In the genomic region with DNA sequence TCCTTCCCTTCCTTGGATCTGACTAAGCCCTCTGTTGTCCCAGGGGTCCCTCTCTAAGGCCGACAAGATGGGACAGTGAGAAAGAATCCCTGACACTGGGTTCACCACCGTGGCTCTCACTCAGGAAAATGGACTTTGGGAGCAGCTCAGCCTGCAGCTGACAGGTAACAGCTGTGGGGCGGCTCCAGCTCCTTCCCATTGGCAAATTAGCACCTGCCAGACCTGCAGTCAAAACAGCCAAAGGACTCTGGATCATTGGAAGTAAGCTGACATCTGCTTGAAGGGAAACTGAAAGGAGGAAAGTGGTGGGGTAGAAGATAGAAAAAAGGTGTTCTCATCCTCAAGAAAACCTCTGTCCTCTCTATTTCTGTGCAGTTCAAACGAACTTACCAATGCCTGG, we compare ENCODE assay signal across 29 cellular contexts. TPM values are rescaled to one million over a fixed set of nuclear protein-coding genes. Genes with fewer than 3 reads are reported as not detected.
"Had no signal": no experiment of that assay in that cellular context is flagged by ENCODE, and none has a peak within 500 bp of the region (broad histone marks: within the 10 kb centered on the region; RNA-seq: fewer than 3 reads in every experiment).

No MANE protein-coding gene starts in this region.

- H3K27me3 Mint-ChIP-seq: activated CD4-positive, alpha-beta T cell treated with anti-CD3 and anti-CD28 coated beads for 36 hours; activated naive CD8-positive, alpha-beta T cell; naive B cell; stimulated activated memory B cell treated with anti-CD40 and anti-IgM and Interleukin-4, amounts not matched to agents 10 μg/mL and 1 μg/mL and 100 μg/mL, for 72 hours had no signal

- DNase-seq: activated CD4-positive, alpha-beta T cell treated with anti-CD3 and anti-CD28 coated beads for 36 hours; activated CD4-positive, alpha-beta T cell treated with anti-CD3 and anti-CD28 coated beads, Interleukin-2, amount 50 U/mL, for 4 hours; activated CD4-positive, CD25-positive, alpha-beta regulatory T cell; activated effector memory CD4-positive, alpha-beta T cell treated with Interleukin-2 at 50 U/mL for 16 hours; activated naive CD4-positive, alpha-beta T cell treated with Interleukin-2 at 50 U/mL for 16 hours; activated T-cell treated with anti-CD3 and anti-CD28 coated beads for 4 hours; anterior cingulate cortex; dermis blood vessel endothelial cell; effector CD4-positive, alpha-beta T cell; islet precursor cell; left ventricle myocardium superior; naive B cell; nephron progenitor cell; nucleus accumbens; psoas muscle; sigmoid colon; stimulated activated CD4-positive, alpha-beta T cell treated with anti-CD3 and anti-CD28 coated beads, Interleukin-1b, Interleukin-23, amount 100 ng/mL, for 48 hours; stimulated activated CD4-positive, alpha-beta T cell treated with anti-CD3 and anti-CD28 coated beads, Interleukin-4, amount 100 ng/mL, for 4 hours; stimulated activated CD8-positive, alpha-beta memory T cell treated with anti-CD3 and anti-CD28 coated beads, Interleukin-4, amount 100 ng/mL, for 48 hours; stomach; thyroid gland; upper lobe of right lung had no signal

- H3K36me3 ChIP-seq: sigmoid colon, stomach, thyroid gland, upper lobe of right lung had no signal

- H3K36me3 Mint-ChIP-seq: activated naive CD8-positive, alpha-beta T cell; naive B cell; stimulated activated memory B cell treated with anti-CD40 and anti-IgM and Interleukin-4, amounts not matched to agents 10 μg/mL and 1 μg/mL and 100 μg/mL, for 72 hours had no signal

- H3K27me3 ChIP-seq: sigmoid colon, stomach, thyroid gland, upper lobe of right lung had no signal

- H3K9me3 ChIP-seq: psoas muscle, sigmoid colon, stomach, thyroid gland, upper lobe of right lung had no signal

- H3K27ac ChIP-seq: parathyroid adenoma, psoas muscle, sigmoid colon, stomach, thyroid gland, upper lobe of right lung had no signal

- H3K9me3 Mint-ChIP-seq: naive B cell; nephron progenitor cell; stimulated activated memory B cell treated with anti-CD40 and anti-IgM and Interleukin-4, amounts not matched to agents 10 μg/mL and 1 μg/mL and 100 μg/mL, for 72 hours; T-helper 2 cell treated with Interferon-gamma antibody and Interleukin-4, amounts not matched to agents 5 μg/mL and 100 μg/mL, for 36 hours had no signal

- H3K4me1 Mint-ChIP-seq: activated CD4-positive, alpha-beta T cell treated with anti-CD3 and anti-CD28 coated beads for 36 hours; naive B cell; stimulated activated memory B cell treated with anti-CD40 and anti-IgM and Interleukin-4, amounts not matched to agents 10 μg/mL and 1 μg/mL and 100 μg/mL, for 72 hours had no signal

- H3K4me3 ChIP-seq: psoas muscle, sigmoid colon, smooth muscle cell, stomach, thyroid gland, upper lobe of right lung had no signal

- H3K4me3 Mint-ChIP-seq: activated CD4-positive, alpha-beta T cell treated with anti-CD3 and anti-CD28 coated beads for 36 hours; activated naive CD8-positive, alpha-beta T cell; nephron progenitor cell; stimulated activated memory B cell treated with anti-CD40 and anti-IgM and Interleukin-4, amounts not matched to agents 10 μg/mL and 1 μg/mL and 100 μg/mL, for 72 hours; T-helper 2 cell treated with Interferon-gamma antibody and Interleukin-4, amounts not matched to agents 5 μg/mL and 100 μg/mL, for 36 hours had no signal

- ATAC-seq: activated CD4-positive, alpha-beta T cell treated with anti-CD3 and anti-CD28 coated beads for 36 hours; left ventricle myocardium superior; psoas muscle; stimulated activated memory B cell treated with anti-CD40 and anti-IgM and Interleukin-4, amounts not matched to agents 10 μg/mL and 1 μg/mL and 100 μg/mL, for 72 hours; upper lobe of right lung had no signal

- H3K27ac Mint-ChIP-seq: activated CD4-positive, alpha-beta T cell treated with anti-CD3 and anti-CD28 coated beads for 36 hours; activated naive CD8-positive, alpha-beta T cell; nephron progenitor cell; stimulated activated memory B cell treated with anti-CD40 and anti-IgM and Interleukin-4, amounts not matched to agents 10 μg/mL and 1 μg/mL and 100 μg/mL, for 72 hours; T-helper 2 cell treated with Interferon-gamma antibody and Interleukin-4, amounts not matched to agents 5 μg/mL and 100 μg/mL, for 36 hours had no signal

RNA-seq across cellular contexts. Expression of a gene that starts 53.5 kb away (rescaled TPM):
- total RNA-seq: bronchial epithelial cell, lung microvascular endothelial cell, smooth muscle cell, upper lobe of right lung had no signal
